Comparison of ENCODE assay signal across 22 cellular contexts in genomic region chr3:22257252-22257651, GRCh38.
DNase-seq lines count a peak whose midpoint lies in the region; ATAC-seq, FAIRE-seq and TF ChIP-seq lines count a peak whose summit lies in the region.
"Had no signal": no experiment of that assay in that cellular context is flagged by ENCODE, and none has a peak within 500 bp of the region (broad histone marks: within the 10 kb centered on the region; RNA-seq: fewer than 3 reads in every experiment).

No MANE protein-coding gene starts in this region.

- H3K4me1 Mint-ChIP-seq in MCF 10A (ENCODE audit: insufficient read depth, unreplicated experiment) (no peaks in the 10 kb centered on the region), GM23338 (peaks cover 15% of the 10 kb centered on the region)
- H3K4me1 Mint-ChIP-seq: B cell had no signal

- H3K27me3 ChIP-seq in breast epithelium (no peaks in the 10 kb centered on the region), GM23338 (ENCODE audit: insufficient read depth) (no peaks in the 10 kb centered on the region), K562 (ENCODE audit: control insufficient read depth in 2 of 2, insufficient read depth in 2 of 2, low read length in 2 of 2) (no peaks in the 10 kb centered on the region), right atrium auricular region (no peaks in the 10 kb centered on the region)
- H3K27me3 ChIP-seq: BLaER1 treated with 17β-estradiol and CSF1 and Interleukin-3, amounts not matched to agents 10 nM and 100 nM had no signal

- H4K20me1 ChIP-seq in GM23338 (replicated peaks; ENCODE audit: insufficient read depth) (no peaks in the 10 kb centered on the region), K562 (replicated peaks; ENCODE audit: control insufficient read depth, insufficient read depth, low read length) (no peaks in the 10 kb centered on the region)
- H4K20me1 ChIP-seq: BLaER1 treated with 17β-estradiol and CSF1 and Interleukin-3, amounts not matched to agents 10 nM and 100 nM had no signal

- H3K9me1 ChIP-seq in K562 (ENCODE audit: control insufficient read depth, insufficient read depth, low read length): no peaks in the 10 kb centered on the region

- H3K4me2 ChIP-seq in GM23338: no peak overlapping the region
- no peak overlapping the region for H3K4me2 ChIP-seq in K562 (ENCODE audit: insufficient read depth, low read length)
- H3K4me2 ChIP-seq: A549; BLaER1 treated with 17β-estradiol and CSF1 and Interleukin-3, amounts not matched to agents 10 nM and 100 nM had no signal

- no peak for FAIRE-seq in K562 (lab: Jason Lieb, UNC)
- FAIRE-seq: A549, D721Med, G401.6, GM12891 had no signal

- no peak for TF ChIP-seq RAD21 in K562 (CRISPR knock-in tag; conservative IDR thresholded peaks at IDR 0.05 in 1 of 2, IDR thresholded peaks at IDR 0.05 in 1 of 2)

- TF ChIP-seq POLR2A in breast epithelium (IDR thresholded peaks at IDR 0.05) (no peak), K562 (conservative IDR thresholded peaks at IDR 0.05) (no peak)

- no peak overlapping the region for H3K4me3 ChIP-seq in breast epithelium
- no peak overlapping the region for H3K4me3 ChIP-seq in GM23338
- H3K4me3 ChIP-seq in K562: no peak overlapping the region
- H3K4me3 ChIP-seq in right atrium auricular region: no peak overlapping the region
- H3K4me3 ChIP-seq: A549; BLaER1 treated with 17β-estradiol and CSF1 and Interleukin-3, amounts not matched to agents 10 nM and 100 nM had no signal

- H3K4me3 Mint-ChIP-seq in MCF 10A (ENCODE audit: unreplicated experiment) (no peak overlapping the region), GM23338 (no peak overlapping the region)
- H3K4me3 Mint-ChIP-seq: B cell; CD4-positive, alpha-beta T cell; CD8-positive, alpha-beta T cell had no signal

- H3K36me3 ChIP-seq in breast epithelium (no peaks in the 10 kb centered on the region), GM23338 (ENCODE audit: insufficient read depth) (no peaks in the 10 kb centered on the region), K562 (ENCODE audit: control insufficient read depth, insufficient read depth, low read length) (no peaks in the 10 kb centered on the region), right atrium auricular region (no peaks in the 10 kb centered on the region)
- H3K36me3 ChIP-seq: BLaER1 treated with 17β-estradiol and CSF1 and Interleukin-3, amounts not matched to agents 10 nM and 100 nM had no signal

- no peaks in the 10 kb centered on the region for H3F3A ChIP-seq in GM23338 (replicated peaks; ENCODE audit: low read depth)

- no peaks in the 10 kb centered on the region for H3K9me3 Mint-ChIP-seq in MCF 10A (ENCODE audit: unreplicated experiment)
- H3K9me3 Mint-ChIP-seq in GM23338: no peaks in the 10 kb centered on the region
- H3K9me3 Mint-ChIP-seq: CD4-positive, alpha-beta T cell had no signal

- H3K27me3 Mint-ChIP-seq in MCF 10A (ENCODE audit: insufficient read depth, unreplicated experiment) (no peaks in the 10 kb centered on the region), GM23338 (ENCODE audit: insufficient read depth, low read depth, poor library complexity) (no peaks in the 10 kb centered on the region)
- H3K27me3 Mint-ChIP-seq: B cell; CD4-positive, alpha-beta T cell had no signal

- H3K9me2 ChIP-seq in GM23338 (ENCODE audit: insufficient read depth): no peaks in the 10 kb centered on the region

- in situ Hi-C loops in K562 (cut with MboI): no loop called here

- POLR2A ChIA-PET in MCF 10A (lab: Yijun Ruan, JAX) (no interaction called here), K562 (lab: Yijun Ruan, JAX) (no interaction called here)

- TF ChIP-seq EP300 in K562 (IDR thresholded peaks at IDR 0.05; ENCODE audit: low read length): no peak

- ATAC-seq in GM23338 (no peak), K562 (no peak)
- ATAC-seq: A549; CD8-positive, alpha-beta T cell had no signal

- H3K27ac ChIP-seq in breast epithelium: no peak overlapping the region
- H3K27ac ChIP-seq in GM23338 (ENCODE audit: low read depth): no peak overlapping the region
- H3K27ac ChIP-seq in K562 (ENCODE audit: extremely low read depth, low read depth, low read length): no peak overlapping the region
- H3K27ac ChIP-seq in right atrium auricular region: no peak overlapping the region
- H3K27ac ChIP-seq: 22Rv1; A549; BLaER1 treated with 17β-estradiol and CSF1 and Interleukin-3, amounts not matched to agents 10 nM and 100 nM; C4-2B had no signal

- H3K4me1 ChIP-seq in breast epithelium (no peaks in the 10 kb centered on the region), GM23338 (ENCODE audit: insufficient read depth) (peaks cover 15% of the 10 kb centered on the region), K562 (replicated peaks in 1 of 2; ENCODE audit: control insufficient read depth in 2 of 2, insufficient read depth in 2 of 2, low read length in 2 of 2) (no peaks in the 10 kb centered on the region), right atrium auricular region (no peaks in the 10 kb centered on the region)
- H3K4me1 ChIP-seq: A549; BLaER1 treated with 17β-estradiol and CSF1 and Interleukin-3, amounts not matched to agents 10 nM and 100 nM; Caco-2 had no signal

- DNase-seq in MCF 10A (ENCODE audit: unreplicated experiment): no peak
- no peak for DNase-seq in breast epithelium (ENCODE audit: low spot score in 2 of 2)
- DNase-seq in GM23338 (ENCODE audit: low spot score): no peak
- peak; percentile 59 for DNase-seq in OCI-M1 (lab: John Stamatoyannopoulos, UW)
- no peak for DNase-seq in K562 (ENCODE audit: extremely low read depth in 1 of 4, low spot score in 3 of 4)
- DNase-seq in right atrium auricular region (ENCODE audit: low spot score): no peak
- DNase-seq in stimulated activated CD4-positive, alpha-beta T cell treated with anti-CD3 and anti-CD28 coated beads, Interleukin-15, amount 100 ng/mL, for 24 hours: no peak
- DNase-seq: AML-193; Caco-2; Calu3; CD4-positive, alpha-beta T cell; CD8-positive, alpha-beta T cell; DMS79 treated with DMSO at 0.1 percent for 48 hours; GF-D8 had no signal

- TF ChIP-seq CTCF in MCF 10A (IDR thresholded peaks at IDR 0.05; ENCODE audit: unreplicated experiment) (no peak), breast epithelium (IDR thresholded peaks at IDR 0.05) (no peak), GM23338 (conservative IDR thresholded peaks at IDR 0.05; ENCODE audit: low read depth in 2 of 2) (no peak), K562 (IDR thresholded peaks at IDR 0.05 in 2 of 3, conservative IDR thresholded peaks at IDR 0.05 in 1 of 3; ENCODE audit: insufficient read depth in 2 of 3, low read depth in 1 of 3, low read length in 3 of 3) (no peak), right atrium auricular region (IDR thresholded peaks at IDR 0.05) (no peak)

- 0% methylated on average over 2 of the region's 2 CpGs for WGBS in K562 (ENCODE audit: insufficient coverage, low coverage, missing lambda C conversion rate)

- no peak overlapping the region for H3K9ac ChIP-seq in K562 (ENCODE audit: insufficient read depth in 1 of 2, low read depth in 2 of 2, low read length in 2 of 2)
- H3K9ac ChIP-seq: BLaER1 treated with 17β-estradiol and CSF1 and Interleukin-3, amounts not matched to agents 10 nM and 100 nM had no signal

- intact Hi-C loops in MCF 10A (cut with micrococcal nuclease): no loop called here
- intact Hi-C loops in breast epithelium (cut with DNase I; ENCODE audit: low total_unique reads): no loop called here
- intact Hi-C loops in K562 (cut with micrococcal nuclease): no loop called here

- H2AFZ ChIP-seq in GM23338: no peak overlapping the region
- H2AFZ ChIP-seq in K562 (ENCODE audit: low read depth, low read length): no peak overlapping the region

- BruUV-seq in MCF 10A (replicated peaks; lab: Mats Ljungman, UMichigan): no TSS peak
- no TSS peak for BruUV-seq in K562 (replicated peaks; lab: Mats Ljungman, UMichigan)

- no peaks in the 10 kb centered on the region for H3K9me3 ChIP-seq in breast epithelium
- peaks cover 3% of the 10 kb centered on the region; the same call in 1 of the 2 replicates for H3K9me3 ChIP-seq in K562 (replicated peaks; ENCODE audit: control insufficient read depth, insufficient read depth, low read depth, low read length)
- no peaks in the 10 kb centered on the region for H3K9me3 ChIP-seq in right atrium auricular region
- H3K9me3 ChIP-seq: A549; BLaER1 treated with 17β-estradiol and CSF1 and Interleukin-3, amounts not matched to agents 10 nM and 100 nM; Caco-2 had no signal

- no peaks in the 10 kb centered on the region for H3K36me3 Mint-ChIP-seq in MCF 10A (ENCODE audit: insufficient read depth, unreplicated experiment)
- H3K36me3 Mint-ChIP-seq in GM23338 (ENCODE audit: low read depth): no peaks in the 10 kb centered on the region
- H3K36me3 Mint-ChIP-seq: CD8-positive, alpha-beta T cell had no signal

- CTCF ChIA-PET in MCF 10A (lab: Yijun Ruan, JAX): no interaction called here
- CTCF ChIA-PET in K562 (lab: Yijun Ruan, JAX; ENCODE audit: low intra/inter-chr PET ratio): no interaction called here

- H3K27ac Mint-ChIP-seq in MCF 10A (ENCODE audit: low read depth, unreplicated experiment) (peak overlapping the region; percentile 9), GM23338 (peak overlapping the region; percentile 34; the same call in 1 of the 2 replicates)
- H3K27ac Mint-ChIP-seq: B cell; CD4-positive, alpha-beta T cell; CD8-positive, alpha-beta T cell had no signal

- H3K79me2 ChIP-seq in GM23338 (replicated peaks; ENCODE audit: insufficient read depth): no peaks in the 10 kb centered on the region
- no peaks in the 10 kb centered on the region for H3K79me2 ChIP-seq in K562 (ENCODE audit: control insufficient read depth, insufficient read depth, low read length)

TF ChIP-seq in K562, 482 proteins besides CTCF, POLR2A, EP300 and RAD21 (continues in another document):
- TF ChIP-seq TRIM24 (IDR thresholded peaks at IDR 0.05): peak in 1 of 2 experiments; percentile 28; a peak in 1 of 4 replicates
- TF ChIP-seq ZBTB8A (IDR thresholded peaks at IDR 0.05; ENCODE audit: partially characterized antibody): no peak
- TF ChIP-seq ATF3 (IDR thresholded peaks at IDR 0.05): peak; percentile 59; the same call in 1 of the 2 replicates
- TF ChIP-seq ATF3 (CRISPR knock-in tag; conservative IDR thresholded peaks at IDR 0.05): no peak
- no peak for TF ChIP-seq NR4A1 (CRISPR knock-in tag; IDR thresholded peaks at IDR 0.05)
- no peak for TF ChIP-seq NR4A1 (tag; IDR thresholded peaks at IDR 0.05)
- TF ChIP-seq CEBPG (CRISPR knock-in tag; IDR thresholded peaks at IDR 0.05): no peak
- TF ChIP-seq CEBPG (tag; conservative IDR thresholded peaks at IDR 0.05 in 1 of 2, IDR thresholded peaks at IDR 0.05 in 1 of 2): peak; percentile 39 to 54; a peak in 3 of 4 replicates
